In genomic region chr7:64904008-64904407, GRCh38 we compare ENCODE assay signal across 8 cellular contexts. TPM values are rescaled to one million over a fixed set of nuclear protein-coding genes. Genes with fewer than 3 reads are reported as not detected.
A peak's percentile ranks its signal among the peaks of the same experiment; 100 is the strongest.
DNase-seq lines count a peak whose midpoint lies in the region; ATAC-seq, FAIRE-seq and TF ChIP-seq lines count a peak whose summit lies in the region.

No MANE protein-coding gene starts in this region.

- H3K27me3 Mint-ChIP-seq in activated CD8-positive, alpha-beta memory T cell treated with anti-CD3 and anti-CD28 coated beads, Interleukin-2, amount 10 ng/mL, durations not matched to agents 7 days and 5 days, result no peaks in the 10 kb centered on the region
- H3K27me3 Mint-ChIP-seq in activated CD4-positive, alpha-beta memory T cell treated with anti-CD3 and anti-CD28 coated beads for 36 hours, result no peaks in the 10 kb centered on the region

- no peak for FAIRE-seq in small intestine (lab: Jason Lieb, UNC)

- POLR2A ChIA-PET in activated CD4-positive, alpha-beta memory T cell treated with anti-CD3 and anti-CD28 coated beads for 36 hours (lab: Charles Lee), result interaction anchor here (1.4 to 1.6 kb wide), 4 partner anchors 13 to 134 kb away, joined by 3 to 13 read pairs (median 5); partner anchors contain the start of gene ERV3-1

- H3K36me3 ChIP-seq in stomach, result no peaks in the 10 kb centered on the region
- H3K36me3 ChIP-seq in small intestine (ENCODE audit: control insufficient read depth in 2 of 2, insufficient read depth in 2 of 2, low read length in 2 of 2), result no peaks in the 10 kb centered on the region

- 93 to 95% (median 94%) methylated on average over 15 of the region's 15 CpGs for WGBS in stomach, 5 donors
- 95 to 97% (median 96%) methylated on average over 15 of the region's 15 CpGs for WGBS in small intestine, 3 donors

- intact Hi-C loops in activated CD4-positive, alpha-beta memory T cell treated with anti-CD3 and anti-CD28 coated beads for 36 hours (cut with micrococcal nuclease), result loop anchor here (5.0 to 10.0 kb wide), 2 partner anchors 471 to 592 kb away; partner anchors contain the start of genes ZNF736 and ZNF92
- intact Hi-C loops in stomach (cut with DNase I; ENCODE audit: low total_unique reads), result no loop called here

- H3K27ac ChIP-seq in stomach, result peak overlapping the region in 1 of 5 donors; percentile 85
- no peak overlapping the region for H3K27ac ChIP-seq in small intestine (ENCODE audit: low read depth in 1 of 2, low read length in 1 of 2)

- no peaks in the 10 kb centered on the region for H3K9me3 ChIP-seq in stomach
- no peaks in the 10 kb centered on the region for H3K9me3 ChIP-seq in small intestine (ENCODE audit: control insufficient read depth, low read depth)

- H3K4me3 Mint-ChIP-seq in activated CD8-positive, alpha-beta memory T cell treated with anti-CD3 and anti-CD28 coated beads, Interleukin-2, amount 10 ng/mL, durations not matched to agents 7 days and 5 days, result peak overlapping the region; percentile 98
- H3K4me3 Mint-ChIP-seq in activated CD4-positive, alpha-beta memory T cell treated with anti-CD3 and anti-CD28 coated beads for 36 hours, result peak overlapping the region; percentile 92

- peak overlapping the region; percentile 98 for H3K27ac Mint-ChIP-seq in activated CD8-positive, alpha-beta memory T cell treated with anti-CD3 and anti-CD28 coated beads, Interleukin-2, amount 10 ng/mL, durations not matched to agents 7 days and 5 days
- H3K27ac Mint-ChIP-seq in activated CD4-positive, alpha-beta memory T cell treated with anti-CD3 and anti-CD28 coated beads for 36 hours, result no peak overlapping the region

- no peak for TF ChIP-seq EP300 in stomach (IDR thresholded peaks at IDR 0.05)

- TF ChIP-seq POLR2A in stomach (IDR thresholded peaks at IDR 0.05), result no peak

- H3K4me1 ChIP-seq in stomach, result peaks cover 0 to 37% (median 18%) of the 10 kb centered on the region in 4 donors
- H3K4me1 ChIP-seq in small intestine (ENCODE audit: control insufficient read depth in 2 of 2, insufficient read depth in 1 of 2, low read depth in 1 of 2, low read length in 1 of 2), result no peaks in the 10 kb centered on the region

- ATAC-seq in activated CD8-positive, alpha-beta memory T cell treated with anti-CD3 and anti-CD28 coated beads, Interleukin-2, amount 10 ng/mL, durations not matched to agents 7 days and 5 days, result no peak
- ATAC-seq in HG02798 (IDR thresholded peaks at IDR 0.05; ENCODE audit: poor library complexity, unreplicated experiment), result no peak

- peaks cover 9% of the 10 kb centered on the region for H3K9me3 Mint-ChIP-seq in activated CD8-positive, alpha-beta memory T cell treated with anti-CD3 and anti-CD28 coated beads, Interleukin-2, amount 10 ng/mL, durations not matched to agents 7 days and 5 days (ENCODE audit: low read depth)
- no peaks in the 10 kb centered on the region for H3K9me3 Mint-ChIP-seq in activated CD4-positive, alpha-beta memory T cell treated with anti-CD3 and anti-CD28 coated beads for 36 hours

- peaks cover 41% of the 10 kb centered on the region for H3K4me1 Mint-ChIP-seq in activated CD8-positive, alpha-beta memory T cell treated with anti-CD3 and anti-CD28 coated beads, Interleukin-2, amount 10 ng/mL, durations not matched to agents 7 days and 5 days
- H3K4me1 Mint-ChIP-seq in activated CD4-positive, alpha-beta memory T cell treated with anti-CD3 and anti-CD28 coated beads for 36 hours (ENCODE audit: low read depth), result peaks cover 41% of the 10 kb centered on the region

- H3K36me3 Mint-ChIP-seq in activated CD8-positive, alpha-beta memory T cell treated with anti-CD3 and anti-CD28 coated beads, Interleukin-2, amount 10 ng/mL, durations not matched to agents 7 days and 5 days, result peaks cover 50% of the 10 kb centered on the region
- H3K36me3 Mint-ChIP-seq in activated CD4-positive, alpha-beta memory T cell treated with anti-CD3 and anti-CD28 coated beads for 36 hours, result peaks cover 9% of the 10 kb centered on the region

- CTCF ChIA-PET in activated CD8-positive, alpha-beta memory T cell treated with anti-CD3 and anti-CD28 coated beads, Interleukin-2, amount 10 ng/mL, durations not matched to agents 7 days and 5 days (lab: Charles Lee), result interaction anchor here (0.9 kb wide), 1 partner anchor 13 kb away, joined by 3 read pairs; no protein-coding TSS in a partner anchor
- CTCF ChIA-PET in activated CD4-positive, alpha-beta memory T cell treated with anti-CD3 and anti-CD28 coated beads for 36 hours (lab: Charles Lee), result interaction anchor here (0.7 to 1.2 kb wide), 2 partner anchors 16 to 274 kb away, joined by 3 read pairs; no protein-coding TSS in a partner anchor

- DNase-seq in activated CD8-positive, alpha-beta memory T cell treated with anti-CD3 and anti-CD28 coated beads, Interleukin-2, amount 10 ng/mL, durations not matched to agents 7 days and 5 days, result no peak
- no peak for DNase-seq in activated CD8-positive, alpha-beta memory T cell treated with anti-CD3 and anti-CD28 coated beads, Interleukin-2, amount 50 U/mL, for 48 hours
- DNase-seq in activated CD4-positive, alpha-beta memory T cell treated with anti-CD3 and anti-CD28 coated beads for 36 hours, result no peak
- DNase-seq in stomach, result no peak
- no peak for DNase-seq in small intestine
- DNase-seq in A172 (ENCODE audit: low spot score), result no peak

- H3K4me3 ChIP-seq in iPS-11a (ENCODE audit: low read depth, low read length), result peak overlapping the region; percentile 88
- peak overlapping the region; percentile 65 to 88 (median 85) for H3K4me3 ChIP-seq in stomach
- no peak overlapping the region for H3K4me3 ChIP-seq in small intestine (ENCODE audit: low read depth in 1 of 2, low read length in 2 of 2)

- no peak for TF ChIP-seq CTCF in stomach (IDR thresholded peaks at IDR 0.05)

- H3K27me3 ChIP-seq in stomach, result no peaks in the 10 kb centered on the region
- H3K27me3 ChIP-seq in small intestine (ENCODE audit: control insufficient read depth in 2 of 2, insufficient read depth in 2 of 2, low read length in 2 of 2), result no peaks in the 10 kb centered on the region

RNA-seq across cellular contexts. Expression of gene ZNF273, which starts 0.9 kb away (rescaled TPM):
- 10 to 100 TPM in 1 of 2 experiments, 1 to 10 TPM in 1; 8.4 to 13.6 TPM for total RNA-seq in activated CD8-positive, alpha-beta memory T cell treated with anti-CD3 and anti-CD28 coated beads, Interleukin-2, amount 10 ng/mL, durations not matched to agents 7 days and 5 days
- 10 to 100 TPM in 1 of 2 experiments, 1 to 10 TPM in 1; 9.6 to 10.9 TPM for total RNA-seq in activated CD4-positive, alpha-beta memory T cell treated with anti-CD3 and anti-CD28 coated beads for 36 hours
- 10 to 100 TPM in 3 of 5 donors, 1 to 10 TPM in 2; 5.3 to 24.3 (median 11.6) TPM for total RNA-seq in stomach
- polyA plus RNA-seq in stomach, result 1 to 10 TPM; 1.3 to 7.7 (median 2.9) TPM
- polyA plus RNA-seq in small intestine, result 1 to 10 TPM in 1 of 3 donors, under 1 TPM in 2; 0.27 to 3.4 (median 0.67) TPM
- 17.1 and 18.0 TPM in 2 replicates for total RNA-seq in A172 (2014; rRNA removed; shearing (Covaris generic))

Comparison
In these comparisons a context has a peak if more than half of its experiments do, and no peak if none do; other contexts are left out.
1. H3K4me3 ChIP-seq: peak in iPS-11a (single experiment) and stomach (4 of 4); none in small intestine (0 of 2).